ENCODE assay signal across 9 cellular contexts in the genomic region with DNA sequence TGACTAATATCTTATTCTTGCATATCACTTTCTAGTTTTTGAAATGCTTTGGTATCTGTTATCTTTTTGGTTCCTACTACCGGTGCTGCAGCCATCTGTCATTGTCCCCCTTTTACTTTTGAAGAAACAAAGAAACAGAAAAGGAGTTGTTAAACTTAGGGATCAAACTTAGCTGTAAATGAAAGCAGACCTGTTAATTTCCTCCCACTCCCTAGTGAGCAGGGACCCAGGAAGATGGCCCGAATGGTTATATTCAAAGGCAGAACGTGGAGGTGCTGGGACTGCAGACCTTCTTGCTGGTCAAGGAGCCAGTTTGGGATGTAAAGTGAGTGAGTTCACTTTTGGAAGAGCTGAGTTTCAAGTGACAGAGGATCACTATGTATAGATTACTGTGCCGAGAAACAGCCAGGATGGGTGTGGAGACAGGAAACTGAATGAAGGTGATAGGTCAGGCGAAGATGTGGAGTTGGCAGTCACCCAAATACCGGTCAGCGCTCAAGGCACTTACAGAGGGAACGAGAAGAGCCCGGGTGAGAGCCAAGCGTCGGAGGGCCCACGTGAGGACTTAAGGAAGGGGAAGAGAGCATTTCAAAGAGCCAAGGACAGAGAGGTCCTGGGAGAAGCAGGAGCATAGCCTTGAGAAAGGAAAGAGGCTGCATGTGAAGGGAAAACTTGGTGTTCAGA. TPM values are rescaled to one million over a fixed set of nuclear protein-coding genes. Genes with fewer than 3 reads are reported as not detected.
DNase-seq lines count a peak whose midpoint lies in the region; ATAC-seq, FAIRE-seq and TF ChIP-seq lines count a peak whose summit lies in the region.
"Had no signal": no experiment of that assay in that cellular context is flagged by ENCODE, and none has a peak within 500 bp of the region (broad histone marks: within the 10 kb centered on the region; RNA-seq: fewer than 3 reads in every experiment).

No MANE protein-coding gene starts in this region.

- H3K79me2 ChIP-seq in K562 (ENCODE audit: control insufficient read depth, insufficient read depth, low read length): no peaks in the 10 kb centered on the region

- H3K4me2 ChIP-seq in K562 (ENCODE audit: insufficient read depth, low read length): peak overlapping the region; percentile 76

- no TSS peak for BruUV-seq in K562 (replicated peaks; lab: Mats Ljungman, UMichigan)

- TF ChIP-seq EP300 in K562 (IDR thresholded peaks at IDR 0.05; ENCODE audit: low read length): no peak

- peak overlapping the region; percentile 94 for H2AFZ ChIP-seq in K562 (ENCODE audit: low read depth, low read length)

- H3K4me1 Mint-ChIP-seq in activated CD4-positive, alpha-beta T cell treated with anti-CD3 and anti-CD28 coated beads for 36 hours: peaks cover 26% of the 10 kb centered on the region
- H3K4me1 Mint-ChIP-seq in nephron progenitor cell: peaks cover 11% of the 10 kb centered on the region

- no peak overlapping the region for H3K27ac Mint-ChIP-seq in activated CD4-positive, alpha-beta T cell treated with anti-CD3 and anti-CD28 coated beads for 36 hours
- no peak overlapping the region for H3K27ac Mint-ChIP-seq in nephron progenitor cell

- no peak for ATAC-seq in activated CD4-positive, alpha-beta T cell treated with anti-CD3 and anti-CD28 coated beads for 36 hours
- ATAC-seq in HG03175 (IDR thresholded peaks at IDR 0.05; ENCODE audit: unreplicated experiment): peak; percentile 40
- peak; percentile 84 for ATAC-seq in K562
- ATAC-seq in omental fat pad (ENCODE audit: low FRiP score): no peak

- H3K9me3 ChIP-seq in K562 (replicated peaks; ENCODE audit: control insufficient read depth, insufficient read depth, low read depth, low read length) (no peaks in the 10 kb centered on the region), small intestine (ENCODE audit: control insufficient read depth, low read depth) (no peaks in the 10 kb centered on the region)

- in situ Hi-C loops in K562 (cut with MboI): loop anchor here (25.0 kb wide), 1 partner anchor 1356 kb away; no protein-coding TSS in a partner anchor

- FAIRE-seq in K562 (lab: Jason Lieb, UNC) (peak; percentile 87), small intestine (lab: Jason Lieb, UNC) (no peak)
- FAIRE-seq: endometrium had no signal

- H3K4me3 Mint-ChIP-seq in activated CD4-positive, alpha-beta T cell treated with anti-CD3 and anti-CD28 coated beads for 36 hours: no peak overlapping the region
- no peak overlapping the region for H3K4me3 Mint-ChIP-seq in nephron progenitor cell

- 1% methylated on average over 12 of the region's 12 CpGs for WGBS in K562 (ENCODE audit: insufficient coverage, low coverage, missing lambda C conversion rate)
- 16 to 27% (median 24%) methylated on average over 12 of the region's 12 CpGs for WGBS in small intestine, 3 donors

- peak overlapping the region; percentile 47 to 61; a peak in 3 of 4 replicates for H3K9ac ChIP-seq in K562 (ENCODE audit: insufficient read depth in 1 of 2, low read depth in 2 of 2, low read length in 2 of 2)

- H3K27me3 Mint-ChIP-seq in activated CD4-positive, alpha-beta T cell treated with anti-CD3 and anti-CD28 coated beads for 36 hours: no peaks in the 10 kb centered on the region
- peaks cover 6% of the 10 kb centered on the region for H3K27me3 Mint-ChIP-seq in nephron progenitor cell (ENCODE audit: low read depth, poor library complexity)

- no peaks in the 10 kb centered on the region for H4K20me1 ChIP-seq in K562 (replicated peaks; ENCODE audit: control insufficient read depth, insufficient read depth, low read length)

- peak; percentile 19 for DNase-seq in activated CD4-positive, alpha-beta T cell treated with anti-CD3 and anti-CD28 coated beads for 36 hours
- DNase-seq in activated CD4-positive, alpha-beta T cell treated with anti-CD3 and anti-CD28 coated beads for 4 hours: no peak
- DNase-seq in K562 (ENCODE audit: extremely low read depth in 1 of 4, low spot score in 3 of 4) (peak; percentile 33 to 90 (median 48)), small intestine (peak; percentile 73), epidermal melanocyte (ENCODE audit: insufficient read length, low spot score) (no peak), nephron progenitor cell (no peak), omental fat pad (ENCODE audit: low spot score) (no peak)

- H3K27me3 ChIP-seq in K562 (ENCODE audit: control insufficient read depth in 2 of 2, insufficient read depth in 2 of 2, low read length in 2 of 2) (no peaks in the 10 kb centered on the region), small intestine (ENCODE audit: control insufficient read depth in 2 of 2, insufficient read depth in 2 of 2, low read length in 2 of 2) (no peaks in the 10 kb centered on the region)

- CTCF ChIA-PET in activated CD4-positive, alpha-beta T cell treated with anti-CD3 and anti-CD28 coated beads for 36 hours (lab: Charles Lee): no interaction called here
- CTCF ChIA-PET in K562 (lab: Yijun Ruan, JAX; ENCODE audit: low intra/inter-chr PET ratio): no interaction called here

- TF ChIP-seq CTCF in K562 (IDR thresholded peaks at IDR 0.05 in 2 of 3, conservative IDR thresholded peaks at IDR 0.05 in 1 of 3; ENCODE audit: insufficient read depth in 2 of 3, low read depth in 1 of 3, low read length in 3 of 3): no peak
- no peak for TF ChIP-seq CTCF in nephron progenitor cell (IDR thresholded peaks at IDR 0.05)
- no peak for TF ChIP-seq CTCF in omental fat pad (IDR thresholded peaks at IDR 0.05)

- no peaks in the 10 kb centered on the region for H3K36me3 ChIP-seq in K562 (ENCODE audit: control insufficient read depth, insufficient read depth, low read length)
- no peaks in the 10 kb centered on the region for H3K36me3 ChIP-seq in small intestine (ENCODE audit: control insufficient read depth in 2 of 2, insufficient read depth in 2 of 2, low read length in 2 of 2)

- H3K9me3 Mint-ChIP-seq in activated CD4-positive, alpha-beta T cell treated with anti-CD3 and anti-CD28 coated beads for 36 hours (ENCODE audit: low read depth): no peaks in the 10 kb centered on the region
- H3K9me3 Mint-ChIP-seq in nephron progenitor cell: no peaks in the 10 kb centered on the region

- POLR2A ChIA-PET in activated CD4-positive, alpha-beta T cell treated with anti-CD3 and anti-CD28 coated beads for 36 hours (lab: Charles Lee): no interaction called here
- POLR2A ChIA-PET in K562 (lab: Yijun Ruan, JAX): no interaction called here

- H3K36me3 Mint-ChIP-seq in activated CD4-positive, alpha-beta T cell treated with anti-CD3 and anti-CD28 coated beads for 36 hours (ENCODE audit: low read depth): no peaks in the 10 kb centered on the region
- H3K36me3 Mint-ChIP-seq in nephron progenitor cell (ENCODE audit: low read depth): no peaks in the 10 kb centered on the region

- intact Hi-C loops in activated CD4-positive, alpha-beta T cell treated with anti-CD3 and anti-CD28 coated beads for 36 hours (cut with DNase I, micrococcal nuclease): no loop called here
- intact Hi-C loops in K562 (cut with micrococcal nuclease): no loop called here

- no peaks in the 10 kb centered on the region for H3K9me1 ChIP-seq in K562 (ENCODE audit: control insufficient read depth, insufficient read depth, low read length)

- no peak for TF ChIP-seq RAD21 in K562 (CRISPR knock-in tag; conservative IDR thresholded peaks at IDR 0.05 in 1 of 2, IDR thresholded peaks at IDR 0.05 in 1 of 2)

- no peak for TF ChIP-seq POLR2A in K562 (conservative IDR thresholded peaks at IDR 0.05)

- H3K27ac ChIP-seq in K562 (ENCODE audit: extremely low read depth, low read depth, low read length) (peak overlapping the region; percentile 61), small intestine (ENCODE audit: low read depth in 1 of 2, low read length in 1 of 2) (no peak overlapping the region)

- H3K4me3 ChIP-seq in K562 (peak overlapping the region; percentile 11; the same call in 1 of the 2 replicates), small intestine (ENCODE audit: low read depth in 1 of 2, low read length in 2 of 2) (no peak overlapping the region)

- peaks cover 17 to 40% of the 10 kb centered on the region in 2 experiments for H3K4me1 ChIP-seq in K562 (replicated peaks in 1 of 2; ENCODE audit: control insufficient read depth in 2 of 2, insufficient read depth in 2 of 2, low read length in 2 of 2)
- peaks cover 4 to 7% of the 10 kb centered on the region in 2 donors for H3K4me1 ChIP-seq in small intestine (ENCODE audit: control insufficient read depth in 2 of 2, insufficient read depth in 1 of 2, low read depth in 1 of 2, low read length in 1 of 2)

TF ChIP-seq in K562, 482 proteins besides CTCF, POLR2A, EP300 and RAD21 (continues in another document):
- no peak for TF ChIP-seq CREBBP (IDR thresholded peaks at IDR 0.05; ENCODE audit: low read depth, low read length)
- TF ChIP-seq, protein P1, sequence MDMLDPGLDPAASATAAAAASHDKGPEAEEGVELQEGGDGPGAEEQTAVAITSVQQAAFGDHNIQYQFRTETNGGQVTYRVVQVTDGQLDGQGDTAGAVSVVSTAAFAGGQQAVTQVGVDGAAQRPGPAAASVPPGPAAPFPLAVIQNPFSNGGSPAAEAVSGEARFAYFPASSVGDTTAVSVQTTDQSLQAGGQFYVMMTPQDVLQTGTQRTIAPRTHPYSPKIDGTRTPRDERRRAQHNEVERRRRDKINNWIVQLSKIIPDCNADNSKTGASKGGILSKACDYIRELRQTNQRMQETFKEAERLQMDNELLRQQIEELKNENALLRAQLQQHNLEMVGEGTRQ (CRISPR knock-in tag; IDR thresholded peaks at IDR 0.05): peak; percentile 55
- TF ChIP-seq RFX1 (IDR thresholded peaks at IDR 0.05): no peak
- no peak for TF ChIP-seq NCOA6 (IDR thresholded peaks at IDR 0.05)

RNA-seq across cellular contexts. Expression of gene KBTBD8, which starts 20.1 kb away (rescaled TPM):
- 1 to 10 TPM; 8.3 to 9.2 TPM for total RNA-seq in activated CD4-positive, alpha-beta T cell treated with anti-CD3 and anti-CD28 coated beads for 36 hours
- total RNA-seq in K562 (2011; cell fraction: chromatin; rRNA removed; ENCODE audit: low replicate concordance): 7.1 and 16.3 TPM in 2 replicates
- total RNA-seq in K562 (2011; cell fraction: nucleolus; rRNA removed): 2.1 and 2.8 TPM in 2 replicates
- total RNA-seq in K562 (2011; cell fraction: nucleoplasm; rRNA removed): 6.5 and 6.6 TPM in 2 replicates
- total RNA-seq in K562 (2014; rRNA removed) (2.7 and 4.8 TPM in 2 replicates), K562 (2014; rRNA removed; fragmentation: Illumina TruSeq; extraction: Trizol) (9.1 and 10.9 TPM in 2 replicates), K562 (2015; rRNA removed; fragmentation: Illumina TruSeq; extraction: Trizol) (9.1 and 10.5 TPM in 2 replicates), K562 (2021) (7.7 and 7.8 TPM in 2 replicates), omental fat pad (1 to 10 TPM in 3 of 4 donors, under 1 TPM in 1; 0.84 to 3.1 (median 1.6) TPM)
- polyA plus RNA-seq in K562 (2011; rRNA removed) (4.5 and 5.9 TPM in 2 replicates), K562 (2014; fragmentation: Illumina TruSeq; extraction: Trizol) (5.6 and 6.5 TPM in 2 replicates), K562 (2014; fragmentation: Nextera tagmentation; extraction: Ambion mirVana) (1 to 10 TPM; 2.8 to 3.7 TPM), K562 (2014; rRNA removed) (3.6 and 4.4 TPM in 2 replicates), small intestine (1 to 10 TPM in 2 of 3 donors, under 1 TPM in 1; 0.81 to 1.8 (median 1.7) TPM)
- polyA plus RNA-seq in K562 (2011; cell fraction: cytosol; rRNA removed): 0.39 and 2.1 TPM in 2 replicates
- polyA plus RNA-seq in K562 (2011; cell fraction: nucleus; rRNA removed): 2.3 and 2.8 TPM in 2 replicates
- polyA plus RNA-seq in K562 (2012): 3.8 and 3.9 TPM in 2 replicates
- 10.6 and 12.0 TPM in 2 replicates for polyA minus RNA-seq in K562 (2011; rRNA and poly(A)+ RNA removed)
- 1.5 and 3.4 TPM in 2 replicates for polyA minus RNA-seq in K562 (2011; cell fraction: cytosol; rRNA and poly(A)+ RNA removed)
- polyA minus RNA-seq in K562 (2011; cell fraction: nucleus; rRNA and poly(A)+ RNA removed): 3.2 and 8.4 TPM in 2 replicates

Comparison
In these comparisons a context has a peak if more than half of its experiments do, and no peak if none do; other contexts are left out.
1. DNase-seq: peak in activated CD4-positive, alpha-beta T cell treated with anti-CD3 and anti-CD28 coated beads for 36 hours (single experiment), K562 (4 of 4) and small intestine (single experiment); none in activated CD4-positive, alpha-beta T cell treated with anti-CD3 and anti-CD28 coated beads for 4 hours (0 of 2), epidermal melanocyte (single experiment), nephron progenitor cell (single experiment) and omental fat pad (single experiment).
2. ATAC-seq: peak in HG03175 (single experiment) and K562 (single experiment); none in activated CD4-positive, alpha-beta T cell treated with anti-CD3 and anti-CD28 coated beads for 36 hours (single experiment) and omental fat pad (single experiment).